ENCODE assay signal across 1 cellular context in genomic region chr22:33274941-33275443, GRCh38.
TF ChIP-seq lines count a peak whose summit lies in the region.

No MANE protein-coding gene starts in this region.

TF ChIP-seq in SK-N-SH, 30 proteins besides CTCF, POLR2A, EP300 and RAD21 (continued from another document):
- TF ChIP-seq ZBTB33 (IDR thresholded peaks at IDR 0.05; ENCODE audit: borderline replicate concordance, low read depth) = no peak
- TF ChIP-seq, protein P1, sequence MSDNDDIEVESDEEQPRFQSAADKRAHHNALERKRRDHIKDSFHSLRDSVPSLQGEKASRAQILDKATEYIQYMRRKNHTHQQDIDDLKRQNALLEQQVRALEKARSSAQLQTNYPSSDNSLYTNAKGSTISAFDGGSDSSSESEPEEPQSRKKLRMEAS (IDR thresholded peaks at IDR 0.05; ENCODE audit: low read depth) = no peak
- no peak for TF ChIP-seq YY1 (IDR thresholded peaks at IDR 0.05; ENCODE audit: low read depth)
- TF ChIP-seq RFX5 (IDR thresholded peaks at IDR 0.05; ENCODE audit: low read length) = no peak
- TF ChIP-seq FOXJ3 (CRISPR knock-in tag; IDR thresholded peaks at IDR 0.05) = no peak
- no peak for TF ChIP-seq ELF1 (IDR thresholded peaks at IDR 0.05)
- no peak for TF ChIP-seq USF2 (IDR thresholded peaks at IDR 0.05; ENCODE audit: borderline replicate concordance, low read depth, low read length)
- no peak for TF ChIP-seq FOXM1 (IDR thresholded peaks at IDR 0.05; ENCODE audit: low read depth)
- no peak for TF ChIP-seq MXI1 (IDR thresholded peaks at IDR 0.05; ENCODE audit: low read depth, low read length)
- no peak for TF ChIP-seq CHD2 (IDR thresholded peaks at IDR 0.05; ENCODE audit: low read length, partially characterized antibody)
- TF ChIP-seq TEAD4 (IDR thresholded peaks at IDR 0.05; ENCODE audit: borderline replicate concordance, insufficient read depth) = no peak
